Comparison of ENCODE assay signal across 1 cellular context in the genomic region with DNA sequence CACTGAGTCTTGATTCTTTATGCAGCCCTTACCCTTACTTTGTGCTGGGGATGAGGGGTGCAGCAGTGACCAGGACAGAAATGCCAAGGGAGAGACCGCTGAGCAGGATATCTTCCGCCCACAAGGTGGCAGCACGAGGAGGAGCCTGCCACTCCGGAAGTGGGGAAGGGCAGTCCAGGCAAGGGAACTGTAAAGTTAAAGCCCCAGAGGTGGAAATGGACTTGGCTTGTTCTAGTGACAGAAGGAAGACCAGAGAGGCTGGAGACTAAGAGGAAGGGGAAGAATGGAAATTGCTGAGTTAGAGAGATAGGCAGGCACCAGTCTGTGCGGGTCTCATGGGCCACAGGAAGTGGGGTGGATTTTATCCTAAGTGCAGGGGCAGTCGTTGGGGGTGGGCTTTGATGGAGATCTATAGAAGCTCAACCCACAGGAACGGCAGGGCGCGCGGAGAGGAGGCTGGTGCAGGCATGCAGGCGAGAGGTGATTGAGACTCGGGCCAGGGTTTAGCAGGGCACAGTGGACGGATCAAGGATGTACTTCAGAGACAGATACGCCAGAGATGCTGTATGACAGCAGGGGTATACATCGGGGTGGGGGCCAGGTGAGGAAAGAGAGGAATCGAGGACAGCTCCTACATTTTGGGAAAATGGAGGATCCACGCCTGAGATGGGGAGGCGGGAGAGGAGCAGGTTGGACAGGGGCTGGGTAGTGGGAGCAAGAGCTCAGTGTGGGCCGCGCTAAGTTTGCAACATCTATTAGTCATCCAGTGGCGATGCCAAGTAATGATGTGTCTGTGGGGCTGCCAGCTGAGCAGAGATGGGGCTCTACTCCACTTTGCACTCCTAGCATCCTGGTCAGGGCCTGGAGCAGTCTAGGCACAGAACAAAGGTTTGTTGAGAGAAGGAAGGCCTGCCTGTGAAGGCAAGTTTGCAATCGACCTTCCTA.
A peak's percentile ranks its signal among the peaks of the same experiment; 100 is the strongest.
TF ChIP-seq lines count a peak whose summit lies in the region.

No MANE protein-coding gene starts in this region.

TF ChIP-seq in HepG2, 621 proteins besides CTCF, POLR2A, EP300 and RAD21 (continues in another document):
- no peak for TF ChIP-seq ZNF180 (CRISPR knock-in tag; IDR thresholded peaks at IDR 0.05; ENCODE audit: borderline replicate concordance, low read depth)
- TF ChIP-seq ZNF709 (CRISPR knock-in tag; IDR thresholded peaks at IDR 0.05): no peak
- no peak for TF ChIP-seq NFYC (CRISPR knock-in tag; IDR thresholded peaks at IDR 0.05)
- TF ChIP-seq RFX5 (IDR thresholded peaks at IDR 0.05; ENCODE audit: low read depth, low read length): no peak
- TF ChIP-seq IRF2 (CRISPR knock-in tag; IDR thresholded peaks at IDR 0.05): peak; percentile 61; the same call in 1 of the 2 replicates
- TF ChIP-seq LCORL (IDR thresholded peaks at IDR 0.05): no peak
- 0 out of 2 replicates have a peak, but pooled peaks have one; percentile 24 for TF ChIP-seq LCORL (CRISPR knock-in tag; IDR thresholded peaks at IDR 0.05)
- TF ChIP-seq SALL1 (CRISPR knock-in tag; IDR thresholded peaks at IDR 0.05): 0 out of 2 replicates have a peak, but pooled peaks have one; percentile 49
- 0 out of 2 replicates have a peak, but pooled peaks have one; percentile 25 for TF ChIP-seq TGIF2 (CRISPR knock-in tag; IDR thresholded peaks at IDR 0.05)
- TF ChIP-seq KAT8 (CRISPR knock-in tag; IDR thresholded peaks at IDR 0.05): peak; percentile 87
- TF ChIP-seq, protein P1, sequence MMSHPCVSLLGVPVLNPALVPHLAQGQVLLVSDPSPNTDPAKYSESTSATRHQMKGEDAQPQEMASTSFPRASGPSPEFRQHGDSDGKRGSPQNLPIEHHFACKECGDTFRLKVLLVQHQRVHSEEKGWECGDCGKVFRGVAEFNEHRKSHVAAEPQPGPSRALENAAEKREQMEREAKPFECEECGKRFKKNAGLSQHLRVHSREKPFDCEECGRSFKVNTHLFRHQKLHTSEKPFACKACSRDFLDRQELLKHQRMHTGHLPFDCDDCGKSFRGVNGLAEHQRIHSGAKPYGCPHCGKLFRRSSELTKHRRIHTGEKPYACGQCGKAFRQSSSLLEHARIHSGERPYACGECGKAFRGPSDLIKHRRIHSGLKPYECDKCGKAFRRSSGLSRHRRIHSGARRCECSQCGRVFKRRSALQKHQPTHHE (CRISPR knock-in tag; IDR thresholded peaks at IDR 0.05; ENCODE audit: borderline replicate concordance): no peak
- TF ChIP-seq ZFP36 (IDR thresholded peaks at IDR 0.05; ENCODE audit: borderline replicate concordance, low read depth, low read length, partially characterized antibody): no peak
- no peak for TF ChIP-seq ZBTB3 (CRISPR knock-in tag; IDR thresholded peaks at IDR 0.05; ENCODE audit: borderline replicate concordance, low read depth)
- TF ChIP-seq THAP11 (CRISPR knock-in tag; IDR thresholded peaks at IDR 0.05): peak; percentile 71
- no peak for TF ChIP-seq DNMT1 (CRISPR knock-in tag; IDR thresholded peaks at IDR 0.05)
- TF ChIP-seq EED (CRISPR knock-in tag; IDR thresholded peaks at IDR 0.05): no peak
- no peak for TF ChIP-seq ARID2 (CRISPR knock-in tag; IDR thresholded peaks at IDR 0.05; ENCODE audit: borderline replicate concordance)
- peak; percentile 57 for TF ChIP-seq PHF20 (CRISPR knock-in tag; IDR thresholded peaks at IDR 0.05)
- no peak for TF ChIP-seq GLMP (CRISPR knock-in tag; IDR thresholded peaks at IDR 0.05; ENCODE audit: borderline replicate concordance)
- TF ChIP-seq YEATS2 (CRISPR knock-in tag; IDR thresholded peaks at IDR 0.05; ENCODE audit: borderline replicate concordance): 0 out of 2 replicates have a peak, but pooled peaks have one; percentile 13
- no peak for TF ChIP-seq FOXO4 (CRISPR knock-in tag; conservative IDR thresholded peaks at IDR 0.05)
- peak; percentile 51; the same call in 1 of the 2 replicates for TF ChIP-seq ZNF205 (CRISPR knock-in tag; IDR thresholded peaks at IDR 0.05)
- peak; percentile 51; the same call in 1 of the 2 replicates for TF ChIP-seq POGZ (CRISPR knock-in tag; IDR thresholded peaks at IDR 0.05)
- TF ChIP-seq SKI (IDR thresholded peaks at IDR 0.05; ENCODE audit: partially characterized antibody): no peak
- peak; percentile 52; the same call in 1 of the 3 replicates for TF ChIP-seq MXI1 (IDR thresholded peaks at IDR 0.05; ENCODE audit: borderline replicate concordance, low read depth, low read length)
- TF ChIP-seq EEA1 (CRISPR knock-in tag; IDR thresholded peaks at IDR 0.05; ENCODE audit: borderline replicate concordance): no peak
- no peak for TF ChIP-seq NCOA2 (CRISPR knock-in tag; IDR thresholded peaks at IDR 0.05)
- no peak for TF ChIP-seq ZNF83 (CRISPR knock-in tag; IDR thresholded peaks at IDR 0.05; ENCODE audit: borderline replicate concordance)
- no peak for TF ChIP-seq FUBP1 (CRISPR knock-in tag; IDR thresholded peaks at IDR 0.05; ENCODE audit: borderline replicate concordance)
- TF ChIP-seq GATAD2A (CRISPR knock-in tag; IDR thresholded peaks at IDR 0.05): peak; percentile 64
- 0 out of 2 replicates have a peak, but pooled peaks have one; percentile 22 for TF ChIP-seq REL (CRISPR knock-in tag; conservative IDR thresholded peaks at IDR 0.05)
- TF ChIP-seq ISX (CRISPR knock-in tag; conservative IDR thresholded peaks at IDR 0.05): no peak
- TF ChIP-seq, protein P2, sequence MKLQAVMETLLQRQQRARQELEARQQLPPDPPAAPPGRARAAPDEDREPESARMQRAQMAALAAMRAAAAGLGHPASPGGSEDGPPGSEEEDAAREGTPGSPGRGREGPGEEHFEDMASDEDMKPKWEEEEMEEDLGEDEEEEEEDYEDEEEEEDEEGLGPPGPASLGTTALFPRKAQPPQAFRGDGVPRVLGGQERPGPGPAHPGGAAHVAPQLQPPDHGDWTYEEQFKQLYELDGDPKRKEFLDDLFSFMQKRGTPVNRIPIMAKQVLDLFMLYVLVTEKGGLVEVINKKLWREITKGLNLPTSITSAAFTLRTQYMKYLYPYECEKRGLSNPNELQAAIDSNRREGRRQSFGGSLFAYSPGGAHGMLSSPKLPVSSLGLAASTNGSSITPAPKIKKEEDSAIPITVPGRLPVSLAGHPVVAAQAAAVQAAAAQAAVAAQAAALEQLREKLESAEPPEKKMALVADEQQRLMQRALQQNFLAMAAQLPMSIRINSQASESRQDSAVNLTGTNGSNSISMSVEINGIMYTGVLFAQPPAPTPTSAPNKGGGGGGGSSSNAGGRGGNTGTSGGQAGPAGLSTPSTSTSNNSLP (IDR thresholded peaks at IDR 0.05; ENCODE audit: low read depth, low read length): no peak
- no peak for TF ChIP-seq HOXA7 (CRISPR knock-in tag; IDR thresholded peaks at IDR 0.05)
- peak; percentile 50; the same call in 1 of the 2 replicates for TF ChIP-seq ZNF350 (CRISPR knock-in tag; IDR thresholded peaks at IDR 0.05; ENCODE audit: borderline replicate concordance, low read depth)
- no peak for TF ChIP-seq SCMH1 (CRISPR knock-in tag; IDR thresholded peaks at IDR 0.05; ENCODE audit: borderline replicate concordance)
- peak; percentile 24; the same call in 1 of the 2 replicates for TF ChIP-seq ZBTB7B (CRISPR knock-in tag; IDR thresholded peaks at IDR 0.05)
- TF ChIP-seq HDAC2 (CRISPR knock-in tag; IDR thresholded peaks at IDR 0.05): peak; percentile 40; the same call in 1 of the 2 replicates
- no peak for TF ChIP-seq ZNF292 (CRISPR knock-in tag; IDR thresholded peaks at IDR 0.05; ENCODE audit: borderline replicate concordance, low read depth)
- no peak for TF ChIP-seq TRAFD1 (CRISPR knock-in tag; IDR thresholded peaks at IDR 0.05; ENCODE audit: borderline replicate concordance)
- TF ChIP-seq ESRRA (CRISPR knock-in tag; IDR thresholded peaks at IDR 0.05; ENCODE audit: low read depth): no peak
- TF ChIP-seq HMGXB4 (CRISPR knock-in tag; IDR thresholded peaks at IDR 0.05; ENCODE audit: borderline replicate concordance in 1 of 2, low read depth in 1 of 2): peak in 1 of 2 experiments; percentile 73; a peak in 2 of 4 replicates
- TF ChIP-seq CEBPG (CRISPR knock-in tag; IDR thresholded peaks at IDR 0.05): 0 out of 2 replicates have a peak, but pooled peaks have one; percentile 6
- TF ChIP-seq BCLAF1 (IDR thresholded peaks at IDR 0.05): no peak
